ENCODE assay signal across 1 cellular context in the genomic region with DNA sequence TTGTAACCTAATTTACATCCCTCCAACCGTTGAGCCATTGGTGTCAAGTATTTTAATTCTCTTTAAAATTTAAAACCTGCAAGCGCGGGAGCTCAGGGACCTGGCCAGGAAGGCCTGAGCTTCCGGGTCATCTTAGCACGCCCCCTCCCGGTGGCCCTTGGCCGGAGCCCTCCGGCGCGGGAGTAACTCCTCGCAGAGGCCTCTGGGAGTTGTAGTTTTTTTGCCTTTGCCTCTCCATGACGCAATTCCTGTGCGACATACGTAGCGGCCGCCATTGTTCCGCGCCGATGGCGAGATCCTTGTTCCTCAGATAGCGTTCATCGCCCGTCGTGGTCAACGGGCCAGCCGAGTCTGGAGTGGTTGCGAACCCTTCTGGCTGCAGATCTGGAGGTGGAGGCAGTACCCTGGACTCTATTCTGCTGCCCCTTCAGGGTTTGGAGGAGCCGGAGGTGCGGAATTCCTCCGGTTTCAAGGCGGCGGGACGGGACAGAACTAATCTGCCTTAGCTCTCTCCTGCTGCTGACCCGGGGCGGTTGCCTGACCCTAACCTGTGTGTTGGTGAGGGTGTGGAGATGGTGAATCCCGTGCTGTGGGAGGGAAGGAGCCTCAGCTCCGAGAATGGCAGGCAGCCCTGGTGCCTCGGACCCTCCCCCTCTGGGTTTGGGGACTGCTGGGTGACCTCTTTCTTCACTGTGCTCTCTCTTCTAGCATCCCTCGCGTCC.
A peak's percentile ranks its signal among the peaks of the same experiment; 100 is the strongest.
TF ChIP-seq lines count a peak whose summit lies in the region.

ZNF268 (plus strand) TSS at position 258 of the 722 bp plus-strand sequence. CDS start 503 bp downstream, outside the sequence.

TF ChIP-seq in K562, 482 proteins besides CTCF, POLR2A, EP300 and RAD21 (continued from another document and continues in another):
- peak in 1 of 2 experiments; percentile 93 for TF ChIP-seq AFF1 (IDR thresholded peaks at IDR 0.05; ENCODE audit: low read depth in 1 of 2, partially characterized antibody in 2 of 2)
- TF ChIP-seq, protein P1, sequence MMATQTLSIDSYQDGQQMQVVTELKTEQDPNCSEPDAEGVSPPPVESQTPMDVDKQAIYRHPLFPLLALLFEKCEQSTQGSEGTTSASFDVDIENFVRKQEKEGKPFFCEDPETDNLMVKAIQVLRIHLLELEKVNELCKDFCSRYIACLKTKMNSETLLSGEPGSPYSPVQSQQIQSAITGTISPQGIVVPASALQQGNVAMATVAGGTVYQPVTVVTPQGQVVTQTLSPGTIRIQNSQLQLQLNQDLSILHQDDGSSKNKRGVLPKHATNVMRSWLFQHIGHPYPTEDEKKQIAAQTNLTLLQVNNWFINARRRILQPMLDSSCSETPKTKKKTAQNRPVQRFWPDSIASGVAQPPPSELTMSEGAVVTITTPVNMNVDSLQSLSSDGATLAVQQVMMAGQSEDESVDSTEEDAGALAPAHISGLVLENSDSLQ (IDR thresholded peaks at IDR 0.05), result no peak
- TF ChIP-seq PTRF (tag; IDR thresholded peaks at IDR 0.05), result no peak
- no peak for TF ChIP-seq FOS (IDR thresholded peaks at IDR 0.05; ENCODE audit: extremely low read depth, insufficient read length)
- TF ChIP-seq FOXP1 (CRISPR knock-in tag; IDR thresholded peaks at IDR 0.05), result no peak
- TF ChIP-seq C11orf30 (IDR thresholded peaks at IDR 0.05; ENCODE audit: low read depth), result peak; percentile 93
- TF ChIP-seq, protein P2, sequence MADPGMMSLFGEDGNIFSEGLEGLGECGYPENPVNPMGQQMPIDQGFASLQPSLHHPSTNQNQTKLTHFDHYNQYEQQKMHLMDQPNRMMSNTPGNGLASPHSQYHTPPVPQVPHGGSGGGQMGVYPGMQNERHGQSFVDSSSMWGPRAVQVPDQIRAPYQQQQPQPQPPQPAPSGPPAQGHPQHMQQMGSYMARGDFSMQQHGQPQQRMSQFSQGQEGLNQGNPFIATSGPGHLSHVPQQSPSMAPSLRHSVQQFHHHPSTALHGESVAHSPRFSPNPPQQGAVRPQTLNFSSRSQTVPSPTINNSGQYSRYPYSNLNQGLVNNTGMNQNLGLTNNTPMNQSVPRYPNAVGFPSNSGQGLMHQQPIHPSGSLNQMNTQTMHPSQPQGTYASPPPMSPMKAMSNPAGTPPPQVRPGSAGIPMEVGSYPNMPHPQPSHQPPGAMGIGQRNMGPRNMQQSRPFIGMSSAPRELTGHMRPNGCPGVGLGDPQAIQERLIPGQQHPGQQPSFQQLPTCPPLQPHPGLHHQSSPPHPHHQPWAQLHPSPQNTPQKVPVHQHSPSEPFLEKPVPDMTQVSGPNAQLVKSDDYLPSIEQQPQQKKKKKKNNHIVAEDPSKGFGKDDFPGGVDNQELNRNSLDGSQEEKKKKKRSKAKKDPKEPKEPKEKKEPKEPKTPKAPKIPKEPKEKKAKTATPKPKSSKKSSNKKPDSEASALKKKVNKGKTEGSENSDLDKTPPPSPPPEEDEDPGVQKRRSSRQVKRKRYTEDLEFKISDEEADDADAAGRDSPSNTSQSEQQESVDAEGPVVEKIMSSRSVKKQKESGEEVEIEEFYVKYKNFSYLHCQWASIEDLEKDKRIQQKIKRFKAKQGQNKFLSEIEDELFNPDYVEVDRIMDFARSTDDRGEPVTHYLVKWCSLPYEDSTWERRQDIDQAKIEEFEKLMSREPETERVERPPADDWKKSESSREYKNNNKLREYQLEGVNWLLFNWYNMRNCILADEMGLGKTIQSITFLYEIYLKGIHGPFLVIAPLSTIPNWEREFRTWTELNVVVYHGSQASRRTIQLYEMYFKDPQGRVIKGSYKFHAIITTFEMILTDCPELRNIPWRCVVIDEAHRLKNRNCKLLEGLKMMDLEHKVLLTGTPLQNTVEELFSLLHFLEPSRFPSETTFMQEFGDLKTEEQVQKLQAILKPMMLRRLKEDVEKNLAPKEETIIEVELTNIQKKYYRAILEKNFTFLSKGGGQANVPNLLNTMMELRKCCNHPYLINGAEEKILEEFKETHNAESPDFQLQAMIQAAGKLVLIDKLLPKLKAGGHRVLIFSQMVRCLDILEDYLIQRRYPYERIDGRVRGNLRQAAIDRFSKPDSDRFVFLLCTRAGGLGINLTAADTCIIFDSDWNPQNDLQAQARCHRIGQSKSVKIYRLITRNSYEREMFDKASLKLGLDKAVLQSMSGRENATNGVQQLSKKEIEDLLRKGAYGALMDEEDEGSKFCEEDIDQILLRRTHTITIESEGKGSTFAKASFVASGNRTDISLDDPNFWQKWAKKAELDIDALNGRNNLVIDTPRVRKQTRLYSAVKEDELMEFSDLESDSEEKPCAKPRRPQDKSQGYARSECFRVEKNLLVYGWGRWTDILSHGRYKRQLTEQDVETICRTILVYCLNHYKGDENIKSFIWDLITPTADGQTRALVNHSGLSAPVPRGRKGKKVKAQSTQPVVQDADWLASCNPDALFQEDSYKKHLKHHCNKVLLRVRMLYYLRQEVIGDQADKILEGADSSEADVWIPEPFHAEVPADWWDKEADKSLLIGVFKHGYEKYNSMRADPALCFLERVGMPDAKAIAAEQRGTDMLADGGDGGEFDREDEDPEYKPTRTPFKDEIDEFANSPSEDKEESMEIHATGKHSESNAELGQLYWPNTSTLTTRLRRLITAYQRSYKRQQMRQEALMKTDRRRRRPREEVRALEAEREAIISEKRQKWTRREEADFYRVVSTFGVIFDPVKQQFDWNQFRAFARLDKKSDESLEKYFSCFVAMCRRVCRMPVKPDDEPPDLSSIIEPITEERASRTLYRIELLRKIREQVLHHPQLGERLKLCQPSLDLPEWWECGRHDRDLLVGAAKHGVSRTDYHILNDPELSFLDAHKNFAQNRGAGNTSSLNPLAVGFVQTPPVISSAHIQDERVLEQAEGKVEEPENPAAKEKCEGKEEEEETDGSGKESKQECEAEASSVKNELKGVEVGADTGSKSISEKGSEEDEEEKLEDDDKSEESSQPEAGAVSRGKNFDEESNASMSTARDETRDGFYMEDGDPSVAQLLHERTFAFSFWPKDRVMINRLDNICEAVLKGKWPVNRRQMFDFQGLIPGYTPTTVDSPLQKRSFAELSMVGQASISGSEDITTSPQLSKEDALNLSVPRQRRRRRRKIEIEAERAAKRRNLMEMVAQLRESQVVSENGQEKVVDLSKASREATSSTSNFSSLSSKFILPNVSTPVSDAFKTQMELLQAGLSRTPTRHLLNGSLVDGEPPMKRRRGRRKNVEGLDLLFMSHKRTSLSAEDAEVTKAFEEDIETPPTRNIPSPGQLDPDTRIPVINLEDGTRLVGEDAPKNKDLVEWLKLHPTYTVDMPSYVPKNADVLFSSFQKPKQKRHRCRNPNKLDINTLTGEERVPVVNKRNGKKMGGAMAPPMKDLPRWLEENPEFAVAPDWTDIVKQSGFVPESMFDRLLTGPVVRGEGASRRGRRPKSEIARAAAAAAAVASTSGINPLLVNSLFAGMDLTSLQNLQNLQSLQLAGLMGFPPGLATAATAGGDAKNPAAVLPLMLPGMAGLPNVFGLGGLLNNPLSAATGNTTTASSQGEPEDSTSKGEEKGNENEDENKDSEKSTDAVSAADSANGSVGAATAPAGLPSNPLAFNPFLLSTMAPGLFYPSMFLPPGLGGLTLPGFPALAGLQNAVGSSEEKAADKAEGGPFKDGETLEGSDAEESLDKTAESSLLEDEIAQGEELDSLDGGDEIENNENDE (IDR thresholded peaks at IDR 0.05; ENCODE audit: low read depth, low read length), result no peak
- TF ChIP-seq RHOXF2B (CRISPR knock-in tag; conservative IDR thresholded peaks at IDR 0.05), result no peak
- no peak for TF ChIP-seq NR2F6 (CRISPR knock-in tag; IDR thresholded peaks at IDR 0.05)
- TF ChIP-seq, protein P3, sequence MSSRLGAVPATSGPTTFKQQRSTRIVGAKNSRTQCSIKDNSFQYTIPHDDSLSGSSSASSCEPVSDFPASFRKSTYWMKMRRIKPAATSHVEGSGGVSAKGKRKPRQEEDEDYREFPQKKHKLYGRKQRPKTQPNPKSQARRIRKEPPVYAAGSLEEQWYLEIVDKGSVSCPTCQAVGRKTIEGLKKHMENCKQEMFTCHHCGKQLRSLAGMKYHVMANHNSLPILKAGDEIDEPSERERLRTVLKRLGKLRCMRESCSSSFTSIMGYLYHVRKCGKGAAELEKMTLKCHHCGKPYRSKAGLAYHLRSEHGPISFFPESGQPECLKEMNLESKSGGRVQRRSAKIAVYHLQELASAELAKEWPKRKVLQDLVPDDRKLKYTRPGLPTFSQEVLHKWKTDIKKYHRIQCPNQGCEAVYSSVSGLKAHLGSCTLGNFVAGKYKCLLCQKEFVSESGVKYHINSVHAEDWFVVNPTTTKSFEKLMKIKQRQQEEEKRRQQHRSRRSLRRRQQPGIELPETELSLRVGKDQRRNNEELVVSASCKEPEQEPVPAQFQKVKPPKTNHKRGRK (tag; IDR thresholded peaks at IDR 0.05), result no peak
- no peak for TF ChIP-seq CREB5 (CRISPR knock-in tag; IDR thresholded peaks at IDR 0.05)
- TF ChIP-seq RBBP5 (IDR thresholded peaks at IDR 0.05; ENCODE audit: borderline replicate concordance, insufficient read depth, low read length, poor library complexity, severe bottlenecking), result peak; percentile 83
- TF ChIP-seq BMI1 (IDR thresholded peaks at IDR 0.05; ENCODE audit: low read length), result no peak
- no peak for TF ChIP-seq ZNF830 (CRISPR knock-in tag; IDR thresholded peaks at IDR 0.05)
- TF ChIP-seq HNRNPH1 (optimal IDR thresholded peaks at IDR 0.05; ENCODE audit: low read depth, low read length), result no peak
- no peak for TF ChIP-seq ZEB2 (IDR thresholded peaks at IDR 0.05)
- no peak for TF ChIP-seq LCOR (CRISPR knock-in tag; IDR thresholded peaks at IDR 0.05)
- no peak for TF ChIP-seq FOXJ2 (tag; IDR thresholded peaks at IDR 0.05)
- no peak for TF ChIP-seq PRPF4 (IDR thresholded peaks at IDR 0.05; ENCODE audit: insufficient read depth, low read depth, low read length, poor library complexity, severe bottlenecking)
- TF ChIP-seq CREB3 (tag; conservative IDR thresholded peaks at IDR 0.05; ENCODE audit: low read depth), result peak; percentile 63; the same call in 1 of the 2 replicates
- no peak for TF ChIP-seq ERF (CRISPR knock-in tag; IDR thresholded peaks at IDR 0.05)
- TF ChIP-seq POU5F1 (IDR thresholded peaks at IDR 0.05; ENCODE audit: borderline replicate concordance, low read depth, low read length, partially characterized antibody), result peak; percentile 64
- TF ChIP-seq MXI1 (IDR thresholded peaks at IDR 0.05; ENCODE audit: low read depth, low read length), result no peak
- TF ChIP-seq RBM25 (IDR thresholded peaks at IDR 0.05; ENCODE audit: low read depth, low read length, severe bottlenecking), result no peak
- TF ChIP-seq ZNF668 (CRISPR knock-in tag; IDR thresholded peaks at IDR 0.05), result no peak
- peak; percentile 44; the same call in 1 of the 2 replicates for TF ChIP-seq ESRRA (IDR thresholded peaks at IDR 0.05; ENCODE audit: borderline replicate concordance, low read depth)
- no peak for TF ChIP-seq THAP7 (CRISPR knock-in tag; IDR thresholded peaks at IDR 0.05)
- no peak for TF ChIP-seq ZNF184 (CRISPR knock-in tag; IDR thresholded peaks at IDR 0.05)
- no peak for TF ChIP-seq HMGXB4 (CRISPR knock-in tag; IDR thresholded peaks at IDR 0.05)
- no peak for TF ChIP-seq EZH2 (IDR thresholded peaks at IDR 0.05; ENCODE audit: borderline replicate concordance, low read depth, low read length)
